ENCODE assay signal across 25 cellular contexts in the genomic region with DNA sequence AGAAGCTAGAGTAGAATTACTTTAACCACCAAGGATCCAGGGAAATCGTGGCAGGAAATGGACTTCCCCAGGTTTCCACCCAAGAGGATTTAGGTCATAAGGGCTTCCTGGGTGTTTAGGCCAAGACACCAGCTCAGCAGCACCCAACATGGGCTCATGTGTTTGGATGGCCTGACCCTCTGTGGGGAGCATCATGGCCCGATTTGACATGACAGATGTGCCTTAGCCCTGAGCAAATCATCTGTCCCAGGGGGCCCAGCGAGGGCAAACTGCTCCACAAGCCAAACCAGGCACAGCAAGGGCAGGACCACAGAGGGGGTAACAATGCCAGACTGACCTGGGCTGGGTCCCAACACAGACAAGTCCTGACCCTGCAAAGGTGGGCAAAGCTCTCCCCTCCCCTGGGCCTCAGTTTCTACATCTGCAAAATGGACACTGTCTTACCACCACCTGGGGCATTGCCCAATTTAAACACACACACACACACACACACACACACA.
"Had no signal": no experiment of that assay in that cellular context is flagged by ENCODE, and none has a peak within 500 bp of the region (broad histone marks: within the 10 kb centered on the region; RNA-seq: fewer than 3 reads in every experiment).

No MANE protein-coding gene starts in this region.

- ATAC-seq: activated CD8-positive, alpha-beta T cell treated with anti-CD3 and anti-CD28 coated beads for 36 hours; activated naive CD8-positive, alpha-beta T cell treated with anti-CD3 and anti-CD28 coated beads, Interleukin-2, amount 50 U/mL, for 24 hours; activated T-cell treated with anti-CD3 and anti-CD28 coated beads, Interleukin-2, amount 50 U/mL, for 4 hours; activated T-helper 17 cell treated with anti-CD3 and anti-CD28 coated beads, Interleukin-2, amount 50 U/mL, for 72 hours; body of pancreas; gastroesophageal sphincter had no signal

- DNase-seq: activated CD4-positive, alpha-beta T cell treated with anti-CD3 and anti-CD28 coated beads for 48 hours; activated CD4-positive, alpha-beta T cell treated with anti-CD3 and anti-CD28 coated beads, Interleukin-2, amount 50 U/mL, for 1 hour; activated CD4-positive, alpha-beta T cell treated with anti-CD3 and anti-CD28 coated beads, Interleukin-2, amount 50 U/mL, for 48 hours; activated CD8-positive, alpha-beta memory T cell treated with anti-CD3 and anti-CD28 coated beads for 24 hours; activated CD8-positive, alpha-beta T cell treated with anti-CD3 and anti-CD28 coated beads for 36 hours; activated effector memory CD4-positive, alpha-beta T cell treated with Interleukin-2 at 50 U/mL for 16 hours; activated naive CD4-positive, alpha-beta T cell treated with anti-CD3 and anti-CD28 coated beads for 36 hours; activated naive CD8-positive, alpha-beta T cell treated with anti-CD3 and anti-CD28 coated beads for 36 hours; activated naive CD8-positive, alpha-beta T cell treated with anti-CD3 and anti-CD28 coated beads, Interleukin-2, amount 50 U/mL, for 24 hours; activated T-cell treated with anti-CD3 and anti-CD28 coated beads, Interleukin-2, amount 50 U/mL, for 4 hours; adrenal gland; amygdala; body of pancreas; central memory CD4-positive, alpha-beta T cell; cerebellar nuclear complex; colonic mucosa; effector CD8-positive, alpha-beta T cell; esophagus squamous epithelium; foreskin melanocyte; T-helper 2 cell had no signal

- H3K27ac ChIP-seq: adrenal gland, body of pancreas, colonic mucosa, epithelial cell of prostate, esophagus squamous epithelium, gastroesophageal sphincter had no signal

- H3K9me3 ChIP-seq: adrenal gland, body of pancreas, colonic mucosa, esophagus squamous epithelium had no signal

- H3K4me1 ChIP-seq: adrenal gland, body of pancreas, colonic mucosa, esophagus squamous epithelium, gastroesophageal sphincter had no signal

- FAIRE-seq: endometrium, endothelial cell of umbilical vein had no signal

- H3K4me3 ChIP-seq: adrenal gland, body of pancreas, colonic mucosa, esophagus squamous epithelium, gastroesophageal sphincter had no signal

- H3K36me3 ChIP-seq: adrenal gland, colonic mucosa, esophagus squamous epithelium, gastroesophageal sphincter had no signal

- H3K27me3 ChIP-seq: adrenal gland, body of pancreas, colonic mucosa had no signal
